In the genomic region with DNA sequence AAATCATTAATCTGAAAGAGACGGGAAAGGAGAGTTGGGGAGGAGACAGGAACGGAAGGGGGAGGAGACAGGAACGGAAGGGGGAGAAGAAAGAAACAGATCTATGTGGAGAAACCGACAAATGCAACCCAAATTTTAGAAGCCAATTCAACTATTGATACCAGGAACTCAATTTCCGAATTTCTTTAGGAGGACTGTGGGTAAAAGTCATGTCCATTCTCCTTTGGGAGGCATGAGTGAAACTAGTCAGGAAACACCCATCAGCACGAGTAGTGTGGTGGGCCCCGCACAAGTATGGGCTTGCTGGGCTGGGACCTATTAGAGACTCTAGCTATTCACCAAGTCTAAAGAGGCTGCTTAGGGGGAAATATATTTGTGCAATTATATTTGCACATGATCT, we compare ENCODE assay signal across 15 cellular contexts. TPM values are rescaled to one million over a fixed set of nuclear protein-coding genes. Genes with fewer than 3 reads are reported as not detected.
A peak's percentile ranks its signal among the peaks of the same experiment; 100 is the strongest.
DNase-seq lines count a peak whose midpoint lies in the region; ATAC-seq and TF ChIP-seq lines count a peak whose summit lies in the region.
"Had no signal": no experiment of that assay in that cellular context is flagged by ENCODE, and none has a peak within 500 bp of the region (broad histone marks: within the 10 kb centered on the region; RNA-seq: fewer than 3 reads in every experiment).

No MANE protein-coding gene starts in this region.

- no peaks in the 10 kb centered on the region for H3F3A ChIP-seq in GM23338 (replicated peaks; ENCODE audit: low read depth)

- ATAC-seq in GM23338 = no peak
- peak; percentile 36 for ATAC-seq in WTC11
- ATAC-seq in GM19328 (IDR thresholded peaks at IDR 0.05; ENCODE audit: unreplicated experiment) = no peak
- no peak for ATAC-seq in HG03139 (IDR thresholded peaks at IDR 0.05; ENCODE audit: unreplicated experiment)

- no peaks in the 10 kb centered on the region for H3K9me3 Mint-ChIP-seq in GM23338
- H3K9me3 Mint-ChIP-seq in WTC11 = no peaks in the 10 kb centered on the region

- H3K4me1 ChIP-seq in GM23338 (ENCODE audit: insufficient read depth) = no peaks in the 10 kb centered on the region
- H3K4me1 ChIP-seq: Caco-2 had no signal

- CTCF ChIA-PET in WTC11 (lab: Charles Lee) = interaction anchor here (1.5 kb wide), 1 partner anchor 173 kb away, joined by 3 read pairs; no protein-coding TSS in a partner anchor

- H3K27me3 Mint-ChIP-seq in GM23338 (ENCODE audit: insufficient read depth, low read depth, poor library complexity) (peaks cover 2% of the 10 kb centered on the region), WTC11 (ENCODE audit: low read depth) (no peaks in the 10 kb centered on the region)
- H3K27me3 Mint-ChIP-seq: CD8-positive, alpha-beta memory T cell had no signal

- H3K4me2 ChIP-seq in GM23338 = no peak overlapping the region
- H3K4me2 ChIP-seq: BLaER1 had no signal

- H3K27me3 ChIP-seq in GM23338 (ENCODE audit: insufficient read depth) = no peaks in the 10 kb centered on the region
- H3K27me3 ChIP-seq: BLaER1 had no signal

- H4K20me1 ChIP-seq in GM23338 (replicated peaks; ENCODE audit: insufficient read depth) = no peaks in the 10 kb centered on the region
- H4K20me1 ChIP-seq: BLaER1 had no signal

- H3K4me3 Mint-ChIP-seq in GM23338 = no peak overlapping the region
- no peak overlapping the region for H3K4me3 Mint-ChIP-seq in WTC11
- H3K4me3 Mint-ChIP-seq: CD8-positive, alpha-beta memory T cell had no signal

- no peaks in the 10 kb centered on the region for H3K4me1 Mint-ChIP-seq in GM23338
- no peaks in the 10 kb centered on the region for H3K4me1 Mint-ChIP-seq in WTC11
- H3K4me1 Mint-ChIP-seq: CD8-positive, alpha-beta memory T cell had no signal

- H3K36me3 Mint-ChIP-seq in GM23338 (ENCODE audit: low read depth) (no peaks in the 10 kb centered on the region), WTC11 (no peaks in the 10 kb centered on the region)
- H3K36me3 Mint-ChIP-seq: CD8-positive, alpha-beta memory T cell had no signal

- H3K27ac Mint-ChIP-seq in GM23338 = no peak overlapping the region
- H3K27ac Mint-ChIP-seq in WTC11 = no peak overlapping the region
- H3K27ac Mint-ChIP-seq: CD8-positive, alpha-beta memory T cell had no signal

- no peaks in the 10 kb centered on the region for H3K9me2 ChIP-seq in GM23338 (ENCODE audit: insufficient read depth)

- 0 out of 2 replicates have a peak overlapping the region, but pooled peaks have one; percentile 30 for H2AFZ ChIP-seq in GM23338

- DNase-seq in GM23338 (ENCODE audit: low spot score) = no peak
- DNase-seq in NCI-H2227 (lab: John Stamatoyannopoulos, UW; ENCODE audit: unreplicated experiment) = peak; percentile 17
- no peak for DNase-seq in WTC11 (ENCODE audit: low spot score)
- no peak for DNase-seq in HuH-7 (ENCODE audit: low spot score)
- DNase-seq: AML-193; Caco-2; CD8-positive, alpha-beta memory T cell; DND-41; GF-D8; GOT3; HCEC 1CT had no signal

- H3K79me2 ChIP-seq in GM23338 (replicated peaks; ENCODE audit: insufficient read depth) = no peaks in the 10 kb centered on the region

- H3K36me3 ChIP-seq in GM23338 (ENCODE audit: insufficient read depth) = no peaks in the 10 kb centered on the region
- H3K36me3 ChIP-seq: BLaER1 had no signal

- H3K4me3 ChIP-seq in GM23338 = no peak overlapping the region
- H3K4me3 ChIP-seq: BLaER1 had no signal

- H3K27ac ChIP-seq in GM23338 (ENCODE audit: low read depth) = no peak overlapping the region
- H3K27ac ChIP-seq: BLaER1 had no signal

- POLR2A ChIA-PET in WTC11 (lab: Charles Lee) = no interaction called here

- TF ChIP-seq CTCF in GM23338 (conservative IDR thresholded peaks at IDR 0.05; ENCODE audit: low read depth in 2 of 2) = no peak
- no peak for TF ChIP-seq CTCF in WTC11 (IDR thresholded peaks at IDR 0.05)

TF ChIP-seq in GM23338, 12 proteins besides CTCF, POLR2A, EP300 and RAD21:
- TF ChIP-seq POLR2AphosphoS5 (IDR thresholded peaks at IDR 0.05; ENCODE audit: low read depth) (no peak), EZH2phosphoT487 (IDR thresholded peaks at IDR 0.05; ENCODE audit: unreplicated experiment) (no peak), ZNF114 (CRISPR knock-in tag; IDR thresholded peaks at IDR 0.05) (no peak), NANOG (IDR thresholded peaks at IDR 0.05; ENCODE audit: borderline replicate concordance) (no peak), JUNB (IDR thresholded peaks at IDR 0.05; ENCODE audit: unreplicated experiment) (no peak), ZNF331 (CRISPR knock-in tag; IDR thresholded peaks at IDR 0.05; ENCODE audit: low read depth) (no peak)
TF ChIP-seq in GM23338: peak in this region for 0.

TF ChIP-seq in WTC11, 78 proteins besides CTCF, POLR2A, EP300 and RAD21 (continues in another document):
- TF ChIP-seq ZNF317 (CRISPR knock-in tag; IDR thresholded peaks at IDR 0.05; ENCODE audit: borderline replicate concordance, low read depth) (no peak), KAT7 (CRISPR knock-in tag; IDR thresholded peaks at IDR 0.05; ENCODE audit: borderline replicate concordance) (no peak), NFE2L1 (CRISPR knock-in tag; IDR thresholded peaks at IDR 0.05) (no peak), ESRRA (CRISPR knock-in tag; IDR thresholded peaks at IDR 0.05; ENCODE audit: borderline replicate concordance) (no peak), SMAD3 (CRISPR knock-in tag; IDR thresholded peaks at IDR 0.05; ENCODE audit: borderline replicate concordance) (no peak), GABPB1 (CRISPR knock-in tag; IDR thresholded peaks at IDR 0.05) (no peak), ATF1 (CRISPR knock-in tag; IDR thresholded peaks at IDR 0.05) (no peak), GRHL2 (CRISPR knock-in tag; IDR thresholded peaks at IDR 0.05; ENCODE audit: insufficient replicate concordance, severe bottlenecking) (no peak), EMX1 (CRISPR knock-in tag; IDR thresholded peaks at IDR 0.05) (no peak), ETV6 (CRISPR knock-in tag; IDR thresholded peaks at IDR 0.05) (no peak), ZBTB21 (CRISPR knock-in tag; IDR thresholded peaks at IDR 0.05; ENCODE audit: borderline replicate concordance) (no peak)
- TF ChIP-seq, protein P1, sequence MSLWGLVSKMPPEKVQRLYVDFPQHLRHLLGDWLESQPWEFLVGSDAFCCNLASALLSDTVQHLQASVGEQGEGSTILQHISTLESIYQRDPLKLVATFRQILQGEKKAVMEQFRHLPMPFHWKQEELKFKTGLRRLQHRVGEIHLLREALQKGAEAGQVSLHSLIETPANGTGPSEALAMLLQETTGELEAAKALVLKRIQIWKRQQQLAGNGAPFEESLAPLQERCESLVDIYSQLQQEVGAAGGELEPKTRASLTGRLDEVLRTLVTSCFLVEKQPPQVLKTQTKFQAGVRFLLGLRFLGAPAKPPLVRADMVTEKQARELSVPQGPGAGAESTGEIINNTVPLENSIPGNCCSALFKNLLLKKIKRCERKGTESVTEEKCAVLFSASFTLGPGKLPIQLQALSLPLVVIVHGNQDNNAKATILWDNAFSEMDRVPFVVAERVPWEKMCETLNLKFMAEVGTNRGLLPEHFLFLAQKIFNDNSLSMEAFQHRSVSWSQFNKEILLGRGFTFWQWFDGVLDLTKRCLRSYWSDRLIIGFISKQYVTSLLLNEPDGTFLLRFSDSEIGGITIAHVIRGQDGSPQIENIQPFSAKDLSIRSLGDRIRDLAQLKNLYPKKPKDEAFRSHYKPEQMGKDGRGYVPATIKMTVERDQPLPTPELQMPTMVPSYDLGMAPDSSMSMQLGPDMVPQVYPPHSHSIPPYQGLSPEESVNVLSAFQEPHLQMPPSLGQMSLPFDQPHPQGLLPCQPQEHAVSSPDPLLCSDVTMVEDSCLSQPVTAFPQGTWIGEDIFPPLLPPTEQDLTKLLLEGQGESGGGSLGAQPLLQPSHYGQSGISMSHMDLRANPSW (CRISPR knock-in tag; conservative IDR thresholded peaks at IDR 0.05; ENCODE audit: low read depth) = no peak
- TF ChIP-seq, protein P2, sequence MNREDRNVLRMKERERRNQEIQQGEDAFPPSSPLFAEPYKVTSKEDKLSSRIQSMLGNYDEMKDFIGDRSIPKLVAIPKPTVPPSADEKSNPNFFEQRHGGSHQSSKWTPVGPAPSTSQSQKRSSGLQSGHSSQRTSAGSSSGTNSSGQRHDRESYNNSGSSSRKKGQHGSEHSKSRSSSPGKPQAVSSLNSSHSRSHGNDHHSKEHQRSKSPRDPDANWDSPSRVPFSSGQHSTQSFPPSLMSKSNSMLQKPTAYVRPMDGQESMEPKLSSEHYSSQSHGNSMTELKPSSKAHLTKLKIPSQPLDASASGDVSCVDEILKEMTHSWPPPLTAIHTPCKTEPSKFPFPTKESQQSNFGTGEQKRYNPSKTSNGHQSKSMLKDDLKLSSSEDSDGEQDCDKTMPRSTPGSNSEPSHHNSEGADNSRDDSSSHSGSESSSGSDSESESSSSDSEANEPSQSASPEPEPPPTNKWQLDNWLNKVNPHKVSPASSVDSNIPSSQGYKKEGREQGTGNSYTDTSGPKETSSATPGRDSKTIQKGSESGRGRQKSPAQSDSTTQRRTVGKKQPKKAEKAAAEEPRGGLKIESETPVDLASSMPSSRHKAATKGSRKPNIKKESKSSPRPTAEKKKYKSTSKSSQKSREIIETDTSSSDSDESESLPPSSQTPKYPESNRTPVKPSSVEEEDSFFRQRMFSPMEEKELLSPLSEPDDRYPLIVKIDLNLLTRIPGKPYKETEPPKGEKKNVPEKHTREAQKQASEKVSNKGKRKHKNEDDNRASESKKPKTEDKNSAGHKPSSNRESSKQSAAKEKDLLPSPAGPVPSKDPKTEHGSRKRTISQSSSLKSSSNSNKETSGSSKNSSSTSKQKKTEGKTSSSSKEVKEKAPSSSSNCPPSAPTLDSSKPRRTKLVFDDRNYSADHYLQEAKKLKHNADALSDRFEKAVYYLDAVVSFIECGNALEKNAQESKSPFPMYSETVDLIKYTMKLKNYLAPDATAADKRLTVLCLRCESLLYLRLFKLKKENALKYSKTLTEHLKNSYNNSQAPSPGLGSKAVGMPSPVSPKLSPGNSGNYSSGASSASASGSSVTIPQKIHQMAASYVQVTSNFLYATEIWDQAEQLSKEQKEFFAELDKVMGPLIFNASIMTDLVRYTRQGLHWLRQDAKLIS (CRISPR knock-in tag; IDR thresholded peaks at IDR 0.05; ENCODE audit: borderline replicate concordance) = no peak
- TF ChIP-seq, protein P3, sequence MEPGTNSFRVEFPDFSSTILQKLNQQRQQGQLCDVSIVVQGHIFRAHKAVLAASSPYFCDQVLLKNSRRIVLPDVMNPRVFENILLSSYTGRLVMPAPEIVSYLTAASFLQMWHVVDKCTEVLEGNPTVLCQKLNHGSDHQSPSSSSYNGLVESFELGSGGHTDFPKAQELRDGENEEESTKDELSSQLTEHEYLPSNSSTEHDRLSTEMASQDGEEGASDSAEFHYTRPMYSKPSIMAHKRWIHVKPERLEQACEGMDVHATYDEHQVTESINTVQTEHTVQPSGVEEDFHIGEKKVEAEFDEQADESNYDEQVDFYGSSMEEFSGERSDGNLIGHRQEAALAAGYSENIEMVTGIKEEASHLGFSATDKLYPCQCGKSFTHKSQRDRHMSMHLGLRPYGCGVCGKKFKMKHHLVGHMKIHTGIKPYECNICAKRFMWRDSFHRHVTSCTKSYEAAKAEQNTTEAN (CRISPR knock-in tag; IDR thresholded peaks at IDR 0.05) = no peak

RNA-seq across cellular contexts. Expression of a gene that starts 18.1 kb away (rescaled TPM):
- total RNA-seq in GM23338 (2014; rRNA removed; shearing (Covaris generic)) = not detected in 2 replicates
- polyA plus RNA-seq in GM23338 (2016; fragmentation: Nextera tagmentation; extraction: Ambion mirVana) = 0.12 TPM in 1 of 2 replicates, not detected in the other
- total RNA-seq in WTC11 (2021) = 0.05 to 0.11 TPM in 2 of 3 replicates, not detected in the other
- total RNA-seq: Caco-2; CD8-positive, alpha-beta memory T cell; HT1080 had no signal
- polyA plus RNA-seq: CD8-positive, alpha-beta memory T cell had no signal
